1 cellular context compared by ENCODE assay signal in the genomic region with DNA sequence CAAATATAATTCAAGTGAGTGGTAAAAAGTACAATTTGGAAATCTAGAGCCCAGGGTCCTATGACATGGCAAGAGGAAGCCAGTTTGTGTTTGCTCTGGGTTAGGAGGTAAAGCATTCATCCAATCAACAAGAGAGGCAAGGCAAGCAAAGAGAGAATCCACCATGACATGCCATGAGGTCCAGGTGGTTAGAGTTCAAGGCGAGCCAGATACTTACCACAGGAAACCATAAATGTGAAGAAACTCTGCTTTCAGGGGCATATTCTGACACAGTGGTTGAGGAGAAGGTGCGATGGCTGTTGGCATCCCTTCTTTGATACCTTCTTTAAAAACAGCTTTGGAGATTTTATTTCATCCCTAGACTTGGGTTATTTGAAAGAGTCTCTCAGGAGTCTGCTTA.
TF ChIP-seq lines count a peak whose summit lies in the region.

No MANE protein-coding gene starts in this region.

TF ChIP-seq in H1, 55 proteins besides CTCF, POLR2A, EP300 and RAD21 (continued from another document):
- TF ChIP-seq, protein P1, sequence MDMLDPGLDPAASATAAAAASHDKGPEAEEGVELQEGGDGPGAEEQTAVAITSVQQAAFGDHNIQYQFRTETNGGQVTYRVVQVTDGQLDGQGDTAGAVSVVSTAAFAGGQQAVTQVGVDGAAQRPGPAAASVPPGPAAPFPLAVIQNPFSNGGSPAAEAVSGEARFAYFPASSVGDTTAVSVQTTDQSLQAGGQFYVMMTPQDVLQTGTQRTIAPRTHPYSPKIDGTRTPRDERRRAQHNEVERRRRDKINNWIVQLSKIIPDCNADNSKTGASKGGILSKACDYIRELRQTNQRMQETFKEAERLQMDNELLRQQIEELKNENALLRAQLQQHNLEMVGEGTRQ (IDR thresholded peaks at IDR 0.05; ENCODE audit: low read length), result no peak
- TF ChIP-seq POLR2AphosphoS5 (IDR thresholded peaks at IDR 0.05; ENCODE audit: low read depth, low read length) (no peak), NANOG (IDR thresholded peaks at IDR 0.05; ENCODE audit: insufficient read depth, low read depth, low read length, poor library complexity, severe bottlenecking) (no peak), SP2 (IDR thresholded peaks at IDR 0.05; ENCODE audit: low read length) (no peak), EZH2 (IDR thresholded peaks at IDR 0.05; ENCODE audit: low read depth, low read length, severe bottlenecking) (no peak), POU5F1 (IDR thresholded peaks at IDR 0.05; ENCODE audit: low read depth, low read length) (no peak)
TF ChIP-seq in H1: peak in this region for 0.
